Comparison of ENCODE assay signal across 10 cellular contexts in genomic region chr4:111847256-111848108, GRCh38.
DNase-seq lines count a peak whose midpoint lies in the region; ATAC-seq lines count a peak whose summit lies in the region.
"Had no signal": no experiment of that assay in that cellular context is flagged by ENCODE, and none has a peak within 500 bp of the region (broad histone marks: within the 10 kb centered on the region; RNA-seq: fewer than 3 reads in every experiment).

No MANE protein-coding gene starts in this region.

- ATAC-seq in HG02798 (IDR thresholded peaks at IDR 0.05; ENCODE audit: poor library complexity, unreplicated experiment) (peak; percentile 47), left cardiac atrium (no peak)
- ATAC-seq: natural killer cell had no signal

- DNase-seq in EH (ENCODE audit: low read depth) (peak; percentile 6), SK-MEL-5 (ENCODE audit: low read depth, low spot score) (peak; percentile 60), islet precursor cell (peak; percentile 79), left cardiac atrium (no peak), NCI-H2196 treated with DMSO at 0.1 percent for 48 hours (lab: John Stamatoyannopoulos, UW; ENCODE audit: unreplicated experiment) (no peak), cardiac septum (ENCODE audit: low spot score) (no peak)
- no peak for DNase-seq in stimulated activated naive CD4-positive, alpha-beta T cell (lab: John Stamatoyannopoulos, UW)
- DNase-seq: natural killer cell, Right ventricle myocardium superior had no signal

- intact Hi-C loops in left cardiac atrium (cut with DNase I) = no loop called here
- intact Hi-C loops in cardiac septum (cut with DNase I) = no loop called here

- in situ Hi-C loops in SK-MEL-5 (cut with HindIII; ENCODE audit: low pct_unique_long_range_greater_than_20kb, low sequenced_read_pairs) = no loop called here

Comparison
In these comparisons a context has a peak if more than half of its experiments do, and no peak if none do; other contexts are left out.
1. DNase-seq: peak in EH (single experiment), SK-MEL-5 (single experiment) and islet precursor cell (single experiment); none in left cardiac atrium (single experiment), NCI-H2196 treated with DMSO at 0.1 percent for 48 hours (single experiment), stimulated activated naive CD4-positive, alpha-beta T cell (0 of 6) and cardiac septum (single experiment).